In the genomic region with DNA sequence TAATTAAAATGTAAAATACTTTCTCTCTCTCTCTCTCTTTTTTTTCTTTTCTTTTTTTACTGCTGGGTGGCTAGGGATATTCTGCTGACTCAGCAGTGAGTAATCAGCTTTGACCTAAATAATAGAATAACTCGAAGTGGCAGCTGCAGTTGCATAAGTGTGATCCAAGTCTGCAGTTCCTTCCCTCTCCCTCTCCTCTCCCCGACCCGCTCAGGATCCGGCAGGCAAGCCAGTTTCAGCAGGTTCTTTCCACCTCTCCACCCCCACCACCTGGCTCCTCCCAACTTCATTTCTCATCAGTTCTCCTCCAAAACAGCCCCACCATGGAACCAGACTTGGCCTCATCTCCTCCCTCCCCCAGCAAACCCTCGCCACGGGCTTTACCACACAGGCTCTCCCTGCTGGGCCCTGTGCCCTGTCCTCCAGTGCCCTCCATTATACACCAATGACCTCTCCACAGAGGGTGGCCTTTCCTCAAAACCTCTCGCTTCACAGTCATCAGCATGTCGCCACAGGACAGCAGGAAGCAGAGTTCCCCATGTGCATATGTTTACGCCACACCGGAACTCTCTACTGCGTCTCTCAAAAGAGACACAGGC, we compare ENCODE assay signal across 8 cellular contexts. TPM values are rescaled to one million over a fixed set of nuclear protein-coding genes. Genes with fewer than 3 reads are reported as not detected.
A peak's percentile ranks its signal among the peaks of the same experiment; 100 is the strongest.
DNase-seq lines count a peak whose midpoint lies in the region; ATAC-seq, FAIRE-seq and TF ChIP-seq lines count a peak whose summit lies in the region.

No MANE protein-coding gene starts in this region.

- peak in 1 of 2 donors; percentile 26 for DNase-seq in heart right ventricle
- DNase-seq in progenitor cell of endocrine pancreas (ENCODE audit: low spot score, unreplicated experiment), result no peak
- no peak for DNase-seq in GM12891 (ENCODE audit: insufficient read length, low spot score)
- DNase-seq in NCI-H1436 (lab: John Stamatoyannopoulos, UW), result no peak

- TF ChIP-seq CTCF in HEK293 (tag by site-specific recombination; IDR thresholded peaks at IDR 0.05) (no peak), heart right ventricle (IDR thresholded peaks at IDR 0.05) (no peak), progenitor cell of endocrine pancreas (IDR thresholded peaks at IDR 0.05; ENCODE audit: unreplicated experiment) (no peak)

- FAIRE-seq in GM12891 (lab: Jason Lieb, UNC), result no peak

- peaks cover 6% of the 10 kb centered on the region for H3K27me3 Mint-ChIP-seq in activated T-helper 17 cell treated with anti-CD3 and anti-CD28 coated beads, Interleukin-2, amount 50 U/mL, for 72 hours
- no peaks in the 10 kb centered on the region for H3K27me3 Mint-ChIP-seq in progenitor cell of endocrine pancreas

- ATAC-seq in activated T-helper 17 cell treated with anti-CD3 and anti-CD28 coated beads, Interleukin-2, amount 50 U/mL, for 72 hours (replicated peaks), result no peak
- ATAC-seq in heart right ventricle (peak; percentile 57 to 80 (median 68)), HG02852 (IDR thresholded peaks at IDR 0.05; ENCODE audit: unreplicated experiment) (no peak), GM18868 (IDR thresholded peaks at IDR 0.05; ENCODE audit: unreplicated experiment) (no peak)

- H3K27ac ChIP-seq in HEK293 (ENCODE audit: extremely low read depth, low read depth, low read length), result no peak overlapping the region
- peak overlapping the region in 1 of 10 donors; percentile 86 for H3K27ac ChIP-seq in heart right ventricle

- H3K4me3 ChIP-seq in HEK293 (ENCODE audit: low read depth, low read length) (no peak overlapping the region), heart right ventricle (no peak overlapping the region)

- H3K4me1 ChIP-seq in HEK293 (ENCODE audit: control insufficient read depth, insufficient read depth, low read length) (no peaks in the 10 kb centered on the region; the same call in 1 of the 2 replicates), heart right ventricle (peaks cover 0 to 48% (median 10%) of the 10 kb centered on the region in 9 donors)

- WGBS in heart right ventricle, 2 donors, result 43% methylated on average over 11 of the region's 11 CpGs

- peaks cover 0 to 4% of the 10 kb centered on the region in 2 experiments; a peak in 1 of 3 replicates for H3K36me3 ChIP-seq in HEK293 (ENCODE audit: control insufficient read depth in 2 of 2, insufficient read depth in 1 of 2, low read length in 2 of 2)
- H3K36me3 ChIP-seq in heart right ventricle, result no peaks in the 10 kb centered on the region

- H3K4me1 Mint-ChIP-seq in activated T-helper 17 cell treated with anti-CD3 and anti-CD28 coated beads, Interleukin-2, amount 50 U/mL, for 72 hours, result peaks cover 4% of the 10 kb centered on the region
- peaks cover 8% of the 10 kb centered on the region for H3K4me1 Mint-ChIP-seq in progenitor cell of endocrine pancreas (ENCODE audit: low read depth)

- POLR2A ChIA-PET in HEK293 (lab: Yijun Ruan, JAX), result no interaction called here

- no peaks in the 10 kb centered on the region for H3K27me3 ChIP-seq in heart right ventricle

- no peak overlapping the region for H3K27ac Mint-ChIP-seq in activated T-helper 17 cell treated with anti-CD3 and anti-CD28 coated beads, Interleukin-2, amount 50 U/mL, for 72 hours
- peak overlapping the region; percentile 38 for H3K27ac Mint-ChIP-seq in progenitor cell of endocrine pancreas

- intact Hi-C loops in heart right ventricle (cut with DNase I), result loop anchor here in 1 of 10 donors (1.0 kb wide), 1 partner anchor 35 kb away; no protein-coding TSS in a partner anchor

- CTCF ChIA-PET in HEK293 (lab: Yijun Ruan, JAX), result interaction anchor here (0.6 to 3.2 kb wide), 4 partner anchors 25 to 92 kb away, joined by 3 to 14 read pairs (median 6); no protein-coding TSS in a partner anchor

- TF ChIP-seq POLR2A in GM12891 (IDR thresholded peaks at IDR 0.05; ENCODE audit: low read depth, low read length), result no peak

- peak overlapping the region; percentile 10 for H3K4me3 Mint-ChIP-seq in activated T-helper 17 cell treated with anti-CD3 and anti-CD28 coated beads, Interleukin-2, amount 50 U/mL, for 72 hours
- H3K4me3 Mint-ChIP-seq in progenitor cell of endocrine pancreas (ENCODE audit: low read depth), result no peak overlapping the region

- no peaks in the 10 kb centered on the region for H3K9me3 Mint-ChIP-seq in activated T-helper 17 cell treated with anti-CD3 and anti-CD28 coated beads, Interleukin-2, amount 50 U/mL, for 72 hours
- H3K9me3 Mint-ChIP-seq in progenitor cell of endocrine pancreas (ENCODE audit: low read depth), result no peaks in the 10 kb centered on the region

- H3K36me3 Mint-ChIP-seq in activated T-helper 17 cell treated with anti-CD3 and anti-CD28 coated beads, Interleukin-2, amount 50 U/mL, for 72 hours (ENCODE audit: low read depth), result no peaks in the 10 kb centered on the region
- peaks cover 6% of the 10 kb centered on the region for H3K36me3 Mint-ChIP-seq in progenitor cell of endocrine pancreas (ENCODE audit: insufficient read depth)

- H3K9me3 ChIP-seq in HEK293 (ENCODE audit: control insufficient read depth, insufficient read depth, low read depth, low read length) (no peaks in the 10 kb centered on the region), heart right ventricle (no peaks in the 10 kb centered on the region)

TF ChIP-seq in HEK293, 187 proteins besides CTCF, POLR2A, EP300 and RAD21 (continues in another document):
- TF ChIP-seq ZNF48 (tag by site-specific recombination; IDR thresholded peaks at IDR 0.05), result no peak
- TF ChIP-seq ZNF366 (tag by site-specific recombination; conservative IDR thresholded peaks at IDR 0.05), result no peak
- TF ChIP-seq KLF10 (tag by site-specific recombination; IDR thresholded peaks at IDR 0.05), result no peak
- no peak for TF ChIP-seq ZNF23 (tag by site-specific recombination; IDR thresholded peaks at IDR 0.05; ENCODE audit: borderline replicate concordance)
- TF ChIP-seq ZNF433 (tag by site-specific recombination; IDR thresholded peaks at IDR 0.05; ENCODE audit: low read depth), result no peak
- no peak for TF ChIP-seq ZNF791 (tag by site-specific recombination; IDR thresholded peaks at IDR 0.05)
- TF ChIP-seq PRDM1 (tag by site-specific recombination; IDR thresholded peaks at IDR 0.05), result peak; percentile 28; the same call in 1 of the 2 replicates
- no peak for TF ChIP-seq GLI4 (tag by site-specific recombination; IDR thresholded peaks at IDR 0.05)
- TF ChIP-seq, protein P1, sequence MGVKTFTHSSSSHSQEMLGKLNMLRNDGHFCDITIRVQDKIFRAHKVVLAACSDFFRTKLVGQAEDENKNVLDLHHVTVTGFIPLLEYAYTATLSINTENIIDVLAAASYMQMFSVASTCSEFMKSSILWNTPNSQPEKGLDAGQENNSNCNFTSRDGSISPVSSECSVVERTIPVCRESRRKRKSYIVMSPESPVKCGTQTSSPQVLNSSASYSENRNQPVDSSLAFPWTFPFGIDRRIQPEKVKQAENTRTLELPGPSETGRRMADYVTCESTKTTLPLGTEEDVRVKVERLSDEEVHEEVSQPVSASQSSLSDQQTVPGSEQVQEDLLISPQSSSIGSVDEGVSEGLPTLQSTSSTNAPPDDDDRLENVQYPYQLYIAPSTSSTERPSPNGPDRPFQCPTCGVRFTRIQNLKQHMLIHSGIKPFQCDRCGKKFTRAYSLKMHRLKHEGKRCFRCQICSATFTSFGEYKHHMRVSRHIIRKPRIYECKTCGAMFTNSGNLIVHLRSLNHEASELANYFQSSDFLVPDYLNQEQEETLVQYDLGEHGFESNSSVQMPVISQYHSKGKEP (tag by site-specific recombination; IDR thresholded peaks at IDR 0.05), result peak; percentile 31; the same call in 1 of the 2 replicates

TF ChIP-seq in GM12891, 5 proteins besides CTCF, POLR2A, EP300 and RAD21:
- TF ChIP-seq TAF1 (IDR thresholded peaks at IDR 0.05; ENCODE audit: low read depth, low read length) (no peak), POU2F2 (IDR thresholded peaks at IDR 0.05; ENCODE audit: low read depth, low read length) (no peak), POLR2AphosphoS5 (IDR thresholded peaks at IDR 0.05; ENCODE audit: low read depth, low read length) (no peak), PAX5 (IDR thresholded peaks at IDR 0.05; ENCODE audit: insufficient read depth, low read length, severe bottlenecking) (no peak), SPI1 (IDR thresholded peaks at IDR 0.05; ENCODE audit: low read depth, low read length) (no peak)

RNA-seq across cellular contexts. Expression of gene SLC7A8, which starts 22.4 kb away (rescaled TPM):
- under 1 TPM; 0.61 to 0.69 TPM for total RNA-seq in activated T-helper 17 cell treated with anti-CD3 and anti-CD28 coated beads, Interleukin-2, amount 50 U/mL, for 72 hours
- total RNA-seq in heart right ventricle, result 10 to 100 TPM in 4 of 10 donors, 1 to 10 TPM in 6; 5.9 to 14.8 (median 9.6) TPM
- 10 to 100 TPM in 1 of 2 donors, 1 to 10 TPM in 1; 7.8 to 14.9 TPM for polyA plus RNA-seq in heart right ventricle
- 28.3 and 30.9 TPM in 2 replicates for total RNA-seq in progenitor cell of endocrine pancreas
- polyA plus RNA-seq in GM12891 (2012; ENCODE audit: low read depth, missing spikeins), result not detected

RNA-seq across cellular contexts. Expression of gene CEBPE, which starts 42.0 kb away (rescaled TPM):
- total RNA-seq in activated T-helper 17 cell treated with anti-CD3 and anti-CD28 coated beads, Interleukin-2, amount 50 U/mL, for 72 hours, result not detected
- total RNA-seq in heart right ventricle, result under 1 TPM in 1 of 10 donors, not detected in 9; 0.53 TPM
- under 1 TPM in 1 of 2 donors, not detected in 1; 0.07 TPM for polyA plus RNA-seq in heart right ventricle
- not detected in 2 replicates for total RNA-seq in progenitor cell of endocrine pancreas
- 0.05 TPM for polyA plus RNA-seq in GM12891 (2012; ENCODE audit: low read depth, missing spikeins)

RNA-seq across cellular contexts. Expression of gene CIROP, which starts 56.2 kb away (rescaled TPM):
- total RNA-seq in activated T-helper 17 cell treated with anti-CD3 and anti-CD28 coated beads, Interleukin-2, amount 50 U/mL, for 72 hours, result not detected
- total RNA-seq in heart right ventricle (not detected), progenitor cell of endocrine pancreas (not detected in 2 replicates)
- not detected for polyA plus RNA-seq in heart right ventricle
- polyA plus RNA-seq in GM12891 (2012; ENCODE audit: low read depth, missing spikeins), result not detected

Comparison
In these comparisons a context has a peak if more than half of its experiments do, and no peak if none do; other contexts are left out.
1. ATAC-seq: peak in heart right ventricle (8 of 8); none in activated T-helper 17 cell treated with anti-CD3 and anti-CD28 coated beads, Interleukin-2, amount 50 U/mL, for 72 hours (single experiment), HG02852 (single experiment) and GM18868 (single experiment).
2. RNA of gene SLC7A8, which starts 22.4 kb away (total RNA-seq): 28.3 to 30.9 TPM in progenitor cell of endocrine pancreas and 5.9 to 14.8 TPM in heart right ventricle; 0.61 to 0.69 TPM in activated T-helper 17 cell treated with anti-CD3 and anti-CD28 coated beads, Interleukin-2, amount 50 U/mL, for 72 hours; every median in the first group is over 4 times any median in the second.